ENCODE assay signal across 1 cellular context in the genomic region with DNA sequence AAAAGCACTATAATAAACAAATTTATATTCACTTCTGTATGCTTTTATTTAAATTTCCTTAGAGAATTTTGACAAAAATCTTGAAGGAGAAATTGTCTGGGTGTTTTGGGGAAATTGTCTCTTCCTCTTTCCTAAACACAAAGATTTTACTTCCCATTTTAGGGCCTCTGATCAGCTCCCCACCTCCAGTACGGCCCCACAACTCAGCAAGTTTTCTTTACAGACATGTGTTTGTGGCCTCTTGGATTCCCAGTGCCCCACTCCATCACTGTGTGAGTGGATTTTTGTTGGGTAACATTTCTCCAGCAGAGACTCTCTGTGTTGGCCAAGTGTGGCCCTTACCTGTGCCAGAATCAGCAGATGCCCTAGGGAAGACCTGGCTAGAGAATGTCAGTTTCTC.
TF ChIP-seq lines count a peak whose summit lies in the region.

No MANE protein-coding gene starts in this region.

TF ChIP-seq in GM23338, 12 proteins besides CTCF, POLR2A, EP300 and RAD21 (continued from another document):
- TF ChIP-seq, protein P1, sequence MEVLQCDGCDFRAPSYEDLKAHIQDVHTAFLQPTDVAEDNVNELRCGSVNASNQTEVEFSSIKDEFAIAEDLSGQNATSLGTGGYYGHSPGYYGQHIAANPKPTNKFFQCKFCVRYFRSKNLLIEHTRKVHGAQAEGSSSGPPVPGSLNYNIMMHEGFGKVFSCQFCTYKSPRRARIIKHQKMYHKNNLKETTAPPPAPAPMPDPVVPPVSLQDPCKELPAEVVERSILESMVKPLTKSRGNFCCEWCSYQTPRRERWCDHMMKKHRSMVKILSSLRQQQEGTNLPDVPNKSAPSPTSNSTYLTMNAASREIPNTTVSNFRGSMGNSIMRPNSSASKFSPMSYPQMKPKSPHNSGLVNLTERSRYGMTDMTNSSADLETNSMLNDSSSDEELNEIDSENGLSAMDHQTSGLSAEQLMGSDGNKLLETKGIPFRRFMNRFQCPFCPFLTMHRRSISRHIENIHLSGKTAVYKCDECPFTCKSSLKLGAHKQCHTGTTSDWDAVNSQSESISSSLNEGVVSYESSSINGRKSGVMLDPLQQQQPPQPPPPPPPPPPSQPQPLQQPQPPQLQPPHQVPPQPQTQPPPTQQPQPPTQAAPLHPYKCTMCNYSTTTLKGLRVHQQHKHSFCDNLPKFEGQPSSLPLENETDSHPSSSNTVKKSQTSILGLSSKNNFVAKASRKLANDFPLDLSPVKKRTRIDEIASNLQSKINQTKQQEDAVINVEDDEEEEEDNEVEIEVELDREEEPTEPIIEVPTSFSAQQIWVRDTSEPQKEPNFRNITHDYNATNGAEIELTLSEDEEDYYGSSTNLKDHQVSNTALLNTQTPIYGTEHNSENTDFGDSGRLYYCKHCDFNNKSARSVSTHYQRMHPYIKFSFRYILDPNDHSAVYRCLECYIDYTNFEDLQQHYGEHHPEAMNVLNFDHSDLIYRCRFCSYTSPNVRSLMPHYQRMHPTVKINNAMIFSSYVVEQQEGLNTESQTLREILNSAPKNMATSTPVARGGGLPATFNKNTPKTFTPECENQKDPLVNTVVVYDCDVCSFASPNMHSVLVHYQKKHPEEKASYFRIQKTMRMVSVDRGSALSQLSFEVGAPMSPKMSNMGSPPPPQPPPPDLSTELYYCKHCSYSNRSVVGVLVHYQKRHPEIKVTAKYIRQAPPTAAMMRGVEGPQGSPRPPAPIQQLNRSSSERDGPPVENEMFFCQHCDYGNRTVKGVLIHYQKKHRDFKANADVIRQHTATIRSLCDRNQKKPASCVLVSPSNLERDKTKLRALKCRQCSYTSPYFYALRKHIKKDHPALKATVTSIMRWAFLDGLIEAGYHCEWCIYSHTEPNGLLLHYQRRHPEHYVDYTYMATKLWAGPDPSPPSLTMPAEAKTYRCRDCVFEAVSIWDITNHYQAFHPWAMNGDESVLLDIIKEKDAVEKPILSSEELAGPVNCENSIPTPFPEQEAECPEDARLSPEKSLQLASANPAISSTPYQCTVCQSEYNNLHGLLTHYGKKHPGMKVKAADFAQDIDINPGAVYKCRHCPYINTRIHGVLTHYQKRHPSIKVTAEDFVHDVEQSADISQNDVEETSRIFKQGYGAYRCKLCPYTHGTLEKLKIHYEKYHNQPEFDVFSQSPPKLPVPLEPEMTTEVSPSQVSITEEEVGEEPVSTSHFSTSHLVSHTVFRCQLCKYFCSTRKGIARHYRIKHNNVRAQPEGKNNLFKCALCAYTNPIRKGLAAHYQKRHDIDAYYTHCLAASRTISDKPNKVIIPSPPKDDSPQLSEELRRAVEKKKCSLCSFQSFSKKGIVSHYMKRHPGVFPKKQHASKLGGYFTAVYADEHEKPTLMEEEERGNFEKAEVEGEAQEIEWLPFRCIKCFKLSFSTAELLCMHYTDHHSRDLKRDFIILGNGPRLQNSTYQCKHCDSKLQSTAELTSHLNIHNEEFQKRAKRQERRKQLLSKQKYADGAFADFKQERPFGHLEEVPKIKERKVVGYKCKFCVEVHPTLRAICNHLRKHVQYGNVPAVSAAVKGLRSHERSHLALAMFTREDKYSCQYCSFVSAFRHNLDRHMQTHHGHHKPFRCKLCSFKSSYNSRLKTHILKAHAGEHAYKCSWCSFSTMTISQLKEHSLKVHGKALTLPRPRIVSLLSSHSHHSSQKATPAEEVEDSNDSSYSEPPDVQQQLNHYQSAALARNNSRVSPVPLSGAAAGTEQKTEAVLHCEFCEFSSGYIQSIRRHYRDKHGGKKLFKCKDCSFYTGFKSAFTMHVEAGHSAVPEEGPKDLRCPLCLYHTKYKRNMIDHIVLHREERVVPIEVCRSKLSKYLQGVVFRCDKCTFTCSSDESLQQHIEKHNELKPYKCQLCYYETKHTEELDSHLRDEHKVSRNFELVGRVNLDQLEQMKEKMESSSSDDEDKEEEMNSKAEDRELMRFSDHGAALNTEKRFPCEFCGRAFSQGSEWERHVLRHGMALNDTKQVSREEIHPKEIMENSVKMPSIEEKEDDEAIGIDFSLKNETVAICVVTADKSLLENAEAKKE (CRISPR knock-in tag; IDR thresholded peaks at IDR 0.05): no peak
- TF ChIP-seq EZH2phosphoT487 (IDR thresholded peaks at IDR 0.05; ENCODE audit: unreplicated experiment) (no peak), CREB1 (CRISPR knock-in tag; IDR thresholded peaks at IDR 0.05; ENCODE audit: low read depth) (no peak), ZNF114 (CRISPR knock-in tag; IDR thresholded peaks at IDR 0.05) (no peak)
- TF ChIP-seq, protein P2, sequence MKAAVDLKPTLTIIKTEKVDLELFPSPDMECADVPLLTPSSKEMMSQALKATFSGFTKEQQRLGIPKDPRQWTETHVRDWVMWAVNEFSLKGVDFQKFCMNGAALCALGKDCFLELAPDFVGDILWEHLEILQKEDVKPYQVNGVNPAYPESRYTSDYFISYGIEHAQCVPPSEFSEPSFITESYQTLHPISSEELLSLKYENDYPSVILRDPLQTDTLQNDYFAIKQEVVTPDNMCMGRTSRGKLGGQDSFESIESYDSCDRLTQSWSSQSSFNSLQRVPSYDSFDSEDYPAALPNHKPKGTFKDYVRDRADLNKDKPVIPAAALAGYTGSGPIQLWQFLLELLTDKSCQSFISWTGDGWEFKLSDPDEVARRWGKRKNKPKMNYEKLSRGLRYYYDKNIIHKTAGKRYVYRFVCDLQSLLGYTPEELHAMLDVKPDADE (IDR thresholded peaks at IDR 0.05): no peak
TF ChIP-seq in GM23338: peak in this region for 0.
